Comparison of ENCODE assay signal across 24 cellular contexts in the genomic region with DNA sequence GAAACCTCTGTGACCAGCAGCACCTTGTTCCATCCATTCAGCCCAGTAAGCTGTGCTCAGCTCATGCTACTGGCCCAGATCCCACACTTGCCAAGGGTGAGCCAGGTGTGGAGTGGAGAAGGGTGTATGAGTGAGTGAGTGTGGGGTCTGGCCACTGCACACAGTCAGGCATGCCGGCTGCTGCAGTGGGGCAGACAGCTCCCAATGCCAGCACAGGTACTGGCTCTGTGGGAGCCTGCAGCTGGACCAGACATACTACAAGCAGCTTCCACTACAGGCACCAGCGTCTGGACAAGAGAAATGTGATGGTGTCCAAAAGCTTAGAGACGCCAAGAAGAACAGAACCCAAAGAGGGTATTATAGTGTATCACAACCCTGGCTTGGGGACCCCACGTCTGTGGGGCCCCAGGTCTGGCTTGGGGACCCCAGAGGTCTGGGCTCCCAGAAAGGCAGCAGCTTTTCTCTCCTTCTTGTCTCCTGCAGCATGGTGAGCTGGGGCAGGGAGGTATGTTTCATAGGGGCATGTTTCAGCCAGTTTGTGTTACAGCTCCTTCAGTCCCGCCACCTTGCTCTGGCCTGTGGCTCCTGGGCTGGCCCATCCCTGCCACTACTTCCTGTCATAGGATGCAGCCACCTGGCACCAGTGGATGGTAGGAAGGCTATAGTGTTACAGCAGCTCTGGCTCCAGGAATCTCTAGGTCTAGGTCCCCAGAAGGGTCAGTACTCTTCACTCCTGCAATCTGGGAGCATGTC.
DNase-seq lines count a peak whose midpoint lies in the region; ATAC-seq and TF ChIP-seq lines count a peak whose summit lies in the region.
"Had no signal": no experiment of that assay in that cellular context is flagged by ENCODE, and none has a peak within 500 bp of the region (broad histone marks: within the 10 kb centered on the region; RNA-seq: fewer than 3 reads in every experiment).

No MANE protein-coding gene starts in this region.

- TF ChIP-seq CTCF in coronary artery (IDR thresholded peaks at IDR 0.05), result no peak
- TF ChIP-seq CTCF in glutamatergic neuron (IDR thresholded peaks at IDR 0.05; ENCODE audit: partially characterized antibody, unreplicated experiment), result no peak
- no peak for TF ChIP-seq CTCF in osteoblast (IDR thresholded peaks at IDR 0.05; ENCODE audit: extremely low read depth, low read depth, low read length)
- TF ChIP-seq CTCF in upper lobe of right lung (IDR thresholded peaks at IDR 0.05), result no peak

- H4K20me1 ChIP-seq in osteoblast (ENCODE audit: insufficient read depth, low read length), result no peaks in the 10 kb centered on the region
- H4K20me1 ChIP-seq: BLaER1 treated with 17β-estradiol and CSF1 and Interleukin-3, amounts not matched to agents 10 nM and 100 nM had no signal

- ATAC-seq in upper lobe of right lung (peak; percentile 17), GM18909 (IDR thresholded peaks at IDR 0.05; ENCODE audit: poor library complexity, unreplicated experiment) (no peak)
- ATAC-seq: A549, GM23338 had no signal

- H3K4me3 ChIP-seq in coronary artery (no peak overlapping the region), osteoblast (ENCODE audit: insufficient read depth, low read length) (no peak overlapping the region), upper lobe of right lung (no peak overlapping the region)
- H3K4me3 ChIP-seq: A549, GM23338, HAP-1 had no signal

- peaks cover 9% of the 10 kb centered on the region for H3K36me3 Mint-ChIP-seq in glutamatergic neuron (ENCODE audit: unreplicated experiment)
- no peaks in the 10 kb centered on the region for H3K36me3 Mint-ChIP-seq in activated CD4-positive, alpha-beta T cell treated with anti-CD3 and anti-CD28 coated beads, Interleukin-2, amount 10 ng/mL, durations not matched to agents 24 days and 14 days (ENCODE audit: low read depth)
- H3K36me3 Mint-ChIP-seq: CD14-positive monocyte; CD8-positive, alpha-beta memory T cell had no signal

- no peak overlapping the region for H3K4me2 ChIP-seq in osteoblast (ENCODE audit: insufficient read depth, low read length)
- H3K4me2 ChIP-seq: A549; BLaER1 treated with 17β-estradiol and CSF1 and Interleukin-3, amounts not matched to agents 10 nM and 100 nM; GM23338 had no signal

- H3K4me1 ChIP-seq in osteoblast (ENCODE audit: insufficient read depth, low read length) (no peaks in the 10 kb centered on the region), upper lobe of right lung (no peaks in the 10 kb centered on the region)
- H3K4me1 ChIP-seq: A549, BE2C, HAP-1 had no signal

- H3K4me1 Mint-ChIP-seq in glutamatergic neuron (ENCODE audit: low read depth, unreplicated experiment), result no peaks in the 10 kb centered on the region
- no peaks in the 10 kb centered on the region for H3K4me1 Mint-ChIP-seq in activated CD4-positive, alpha-beta T cell treated with anti-CD3 and anti-CD28 coated beads, Interleukin-2, amount 10 ng/mL, durations not matched to agents 24 days and 14 days
- H3K4me1 Mint-ChIP-seq: CD14-positive monocyte; CD8-positive, alpha-beta memory T cell; GM23338 had no signal

- H3K4me3 Mint-ChIP-seq in glutamatergic neuron (ENCODE audit: unreplicated experiment), result no peak overlapping the region
- no peak overlapping the region for H3K4me3 Mint-ChIP-seq in activated CD4-positive, alpha-beta T cell treated with anti-CD3 and anti-CD28 coated beads, Interleukin-2, amount 10 ng/mL, durations not matched to agents 24 days and 14 days
- H3K4me3 Mint-ChIP-seq: CD14-positive monocyte; CD4-positive, alpha-beta T cell; GM23338; HFFc6 had no signal

- no peaks in the 10 kb centered on the region for H3K79me2 ChIP-seq in osteoblast (ENCODE audit: insufficient read depth, low read length)

- H3K27ac ChIP-seq in coronary artery, result no peak overlapping the region
- H3K27ac ChIP-seq in osteoblast (ENCODE audit: low read depth, low read length), result no peak overlapping the region
- H3K27ac ChIP-seq in upper lobe of right lung, result no peak overlapping the region
- H3K27ac ChIP-seq: A549; BLaER1 treated with 17β-estradiol and CSF1 and Interleukin-3, amounts not matched to agents 10 nM and 100 nM had no signal

- H3K27me3 ChIP-seq in osteoblast (ENCODE audit: insufficient read depth, low read length) (no peaks in the 10 kb centered on the region), upper lobe of right lung (no peaks in the 10 kb centered on the region)
- H3K27me3 ChIP-seq: BE2C; BLaER1 treated with 17β-estradiol and CSF1 and Interleukin-3, amounts not matched to agents 10 nM and 100 nM had no signal

- no peaks in the 10 kb centered on the region for H3K9me3 Mint-ChIP-seq in glutamatergic neuron (ENCODE audit: unreplicated experiment)
- H3K9me3 Mint-ChIP-seq in activated CD4-positive, alpha-beta T cell treated with anti-CD3 and anti-CD28 coated beads, Interleukin-2, amount 10 ng/mL, durations not matched to agents 24 days and 14 days, result no peaks in the 10 kb centered on the region

- no peak overlapping the region for H3K27ac Mint-ChIP-seq in glutamatergic neuron (ENCODE audit: unreplicated experiment)
- H3K27ac Mint-ChIP-seq in activated CD4-positive, alpha-beta T cell treated with anti-CD3 and anti-CD28 coated beads, Interleukin-2, amount 10 ng/mL, durations not matched to agents 24 days and 14 days, result no peak overlapping the region
- H3K27ac Mint-ChIP-seq: CD14-positive monocyte; CD4-positive, alpha-beta T cell; CD8-positive, alpha-beta memory T cell; GM23338; HFFc6 had no signal

- H3K9me3 ChIP-seq in osteoblast (ENCODE audit: low read depth, low read length), result no peaks in the 10 kb centered on the region
- no peaks in the 10 kb centered on the region for H3K9me3 ChIP-seq in upper lobe of right lung
- H3K9me3 ChIP-seq: A549, BE2C, HAP-1 had no signal

- H3K36me3 ChIP-seq in osteoblast (ENCODE audit: insufficient read depth, low read length) (no peaks in the 10 kb centered on the region), upper lobe of right lung (no peaks in the 10 kb centered on the region)
- H3K36me3 ChIP-seq: BE2C; BLaER1 treated with 17β-estradiol and CSF1 and Interleukin-3, amounts not matched to agents 10 nM and 100 nM; HAP-1 had no signal

- intact Hi-C loops in upper lobe of right lung (cut with DNase I), result no loop called here
- intact Hi-C loops in activated CD4-positive, alpha-beta T cell treated with anti-CD3 and anti-CD28 coated beads, Interleukin-2, amount 10 ng/mL, durations not matched to agents 24 days and 14 days (cut with micrococcal nuclease), result no loop called here

- H2AFZ ChIP-seq in osteoblast (ENCODE audit: low read length), result no peak overlapping the region
- H2AFZ ChIP-seq: GM23338 had no signal

- H3K27me3 Mint-ChIP-seq in glutamatergic neuron (ENCODE audit: unreplicated experiment), result no peaks in the 10 kb centered on the region
- no peaks in the 10 kb centered on the region for H3K27me3 Mint-ChIP-seq in activated CD4-positive, alpha-beta T cell treated with anti-CD3 and anti-CD28 coated beads, Interleukin-2, amount 10 ng/mL, durations not matched to agents 24 days and 14 days
- H3K27me3 Mint-ChIP-seq: CD4-positive, alpha-beta T cell; CD8-positive, alpha-beta memory T cell had no signal

- peak; percentile 49 for DNase-seq in coronary artery (ENCODE audit: low spot score)
- DNase-seq in glutamatergic neuron, result peak; percentile 7
- peak; percentile 30 for DNase-seq in osteoblast (ENCODE audit: insufficient read length, low spot score, missing footprints)
- DNase-seq in upper lobe of right lung, result no peak
- no peak for DNase-seq in effector CD4-positive, alpha-beta T cell
- DNase-seq in NCI-H2081 (lab: John Stamatoyannopoulos, UW), result no peak
- no peak for DNase-seq in activated CD4-positive, alpha-beta T cell treated with anti-CD3 and anti-CD28 coated beads, Interleukin-2, amount 10 ng/mL, durations not matched to agents 24 days and 14 days
- DNase-seq: 8988T; ACHN; AML-193; BE2C; CD4-positive, alpha-beta T cell; CD8-positive, alpha-beta memory T cell; DMS 273 treated with DMSO at 0.1 percent for 48 hours; DMS79; EL; GF-D8; HFFc6 had no signal

Comparison
In these comparisons a context has a peak if more than half of its experiments do, and no peak if none do; other contexts are left out.
1. DNase-seq: peak in coronary artery (single experiment), glutamatergic neuron (single experiment) and osteoblast (single experiment); none in upper lobe of right lung (single experiment), effector CD4-positive, alpha-beta T cell (single experiment), NCI-H2081 (0 of 2) and activated CD4-positive, alpha-beta T cell treated with anti-CD3 and anti-CD28 coated beads, Interleukin-2, amount 10 ng/mL, durations not matched to agents 24 days and 14 days (single experiment).